ENCODE assay signal across 33 cellular contexts in the genomic region with DNA sequence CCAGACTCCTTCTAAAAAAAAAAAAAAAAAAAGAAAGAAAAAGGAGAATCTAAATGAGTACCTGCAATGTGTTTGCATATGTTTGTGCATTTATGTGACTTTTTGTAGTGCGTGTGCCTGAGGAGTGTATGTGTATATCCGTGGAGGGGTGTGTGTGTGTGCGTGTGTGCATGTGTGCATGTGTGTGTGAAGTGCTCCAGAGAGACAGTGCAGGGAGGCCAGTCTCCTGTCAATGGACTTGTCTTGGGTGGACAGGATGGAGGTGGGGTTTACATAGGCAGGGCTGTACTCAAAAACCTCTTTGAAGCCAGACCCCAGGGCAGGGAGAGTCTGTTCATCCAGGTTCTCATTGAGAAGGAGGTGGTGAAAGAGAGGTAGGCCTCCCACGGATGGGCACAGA.
"Had no signal": no experiment of that assay in that cellular context is flagged by ENCODE, and none has a peak within 500 bp of the region (broad histone marks: within the 10 kb centered on the region; RNA-seq: fewer than 3 reads in every experiment).

No MANE protein-coding gene starts in this region.

- H3K9me3 Mint-ChIP-seq: natural killer cell treated with Interleukin-12 subunit alpha and Interleukin-12 subunit beta and Interleukin-15 and Interleukin-18, amount 100 ng/mL, for 72 hours had no signal

- H3K4me1 ChIP-seq: parathyroid adenoma, psoas muscle, right lobe of liver, sigmoid colon, spleen, suprapubic skin, testis, tibial artery, transverse colon, upper lobe of right lung, uterus had no signal

- H3K4me3 Mint-ChIP-seq: natural killer cell treated with Interleukin-12 subunit alpha and Interleukin-12 subunit beta and Interleukin-15 and Interleukin-18, amount 100 ng/mL, for 72 hours; nephron progenitor cell; neural crest cell; stimulated activated memory B cell treated with anti-CD40 and anti-IgM and Interleukin-4, amounts not matched to agents 10 μg/mL and 1 μg/mL and 100 μg/mL, for 72 hours; stimulated activated naive CD8-positive, alpha-beta T cell treated with anti-CD3 and anti-CD28 coated beads, Interleukin-15, amount 100 ng/mL, for 72 hours; type B pancreatic cell had no signal

- H3K27ac ChIP-seq: neutrophil, ovary, parathyroid adenoma, psoas muscle, right lobe of liver, sigmoid colon, spleen, suprapubic skin, testis, tibial artery, transverse colon, upper lobe of right lung, uterus had no signal

- H3K4me3 ChIP-seq: ovary, psoas muscle, right lobe of liver, sigmoid colon, spleen, suprapubic skin, testis, tibial artery, transverse colon, upper lobe of right lung, uterus had no signal

- H3K9me3 ChIP-seq: neutrophil, ovary, testis, upper lobe of right lung had no signal

- H3K27me3 Mint-ChIP-seq: progenitor cell of endocrine pancreas had no signal

- ATAC-seq: naive thymus-derived CD8-positive, alpha-beta T cell; natural killer cell treated with Interleukin-12 subunit alpha and Interleukin-12 subunit beta and Interleukin-15 and Interleukin-18, amount 100 ng/mL, for 72 hours; psoas muscle; right cardiac atrium; right lobe of liver; stimulated activated memory B cell treated with anti-CD40 and anti-IgM and Interleukin-4, amounts not matched to agents 10 μg/mL and 1 μg/mL and 100 μg/mL, for 72 hours; stimulated activated naive CD8-positive, alpha-beta T cell treated with anti-CD3 and anti-CD28 coated beads, Interleukin-15, amount 100 ng/mL, for 72 hours; stimulated activated naive CD8-positive, alpha-beta T cell treated with anti-CD3 and anti-CD28 coated beads, Interleukin-15, Interleukin-2, amounts not matched to agents 100 U/mL and 50 U/mL, for 24 hours; upper lobe of right lung had no signal

- DNase-seq: naive thymus-derived CD8-positive, alpha-beta T cell; nephron progenitor cell; nucleus accumbens; ovary; posterior cingulate gyrus; psoas muscle; right cardiac atrium; right lobe of liver; sigmoid colon; small intestine; spleen; stimulated activated CD4-positive, alpha-beta T cell treated with anti-CD3 and anti-CD28 coated beads, Interleukin-12 subunit alpha, Interleukin-12 subunit beta, amount 100 ng/mL, for 4 hours; stimulated activated CD4-positive, alpha-beta T cell treated with anti-CD3 and anti-CD28 coated beads, Interleukin-1b, Interleukin-23, amount 100 ng/mL, for 48 hours; stimulated activated CD4-positive, alpha-beta T cell treated with anti-CD3 and anti-CD28 coated beads, Interleukin-4, amount 100 ng/mL, for 1 hour; stimulated activated CD4-positive, alpha-beta T cell treated with anti-CD3 and anti-CD28 coated beads, Interleukin-4, amount 100 ng/mL, for 4 hours; stimulated activated CD8-positive, alpha-beta memory T cell treated with anti-CD3 and anti-CD28 coated beads, Interleukin-4, amount 100 ng/mL, for 48 hours; stimulated activated naive CD4-positive, alpha-beta T cell; stimulated activated naive CD8-positive, alpha-beta T cell treated with anti-CD3 and anti-CD28 coated beads, Interleukin-15, amount 100 ng/mL, for 72 hours; stimulated activated naive CD8-positive, alpha-beta T cell treated with anti-CD3 and anti-CD28 coated beads, Interleukin-15, Interleukin-2, amounts not matched to agents 100 U/mL and 50 U/mL, for 24 hours; substantia nigra; testis; tibial artery; transverse colon; upper lobe of right lung; uterus had no signal

- H3K36me3 Mint-ChIP-seq: stimulated activated memory B cell treated with anti-CD40 and anti-IgM and Interleukin-4, amounts not matched to agents 10 μg/mL and 1 μg/mL and 100 μg/mL, for 72 hours; type B pancreatic cell had no signal

- H2AFZ ChIP-seq: parathyroid adenoma had no signal

- H3K36me3 ChIP-seq: neutrophil, ovary, right lobe of liver, sigmoid colon, spleen, suprapubic skin, tibial artery, transverse colon, upper lobe of right lung, uterus had no signal

- H3K27ac Mint-ChIP-seq: naive thymus-derived CD8-positive, alpha-beta T cell; natural killer cell treated with Interleukin-12 subunit alpha and Interleukin-12 subunit beta and Interleukin-15 and Interleukin-18, amount 100 ng/mL, for 72 hours; nephron progenitor cell; progenitor cell of endocrine pancreas; stimulated activated memory B cell treated with anti-CD40 and anti-IgM and Interleukin-4, amounts not matched to agents 10 μg/mL and 1 μg/mL and 100 μg/mL, for 72 hours; type B pancreatic cell had no signal

- H3K27me3 ChIP-seq: neutrophil, ovary, right lobe of liver, sigmoid colon, spleen, testis, transverse colon, upper lobe of right lung, uterus had no signal

- H3K79me2 ChIP-seq: parathyroid adenoma had no signal

- H3K4me1 Mint-ChIP-seq: neural crest cell; stimulated activated naive CD8-positive, alpha-beta T cell treated with anti-CD3 and anti-CD28 coated beads, Interleukin-15, amount 100 ng/mL, for 72 hours had no signal
